ENCODE assay signal across 8 cellular contexts in the genomic region with DNA sequence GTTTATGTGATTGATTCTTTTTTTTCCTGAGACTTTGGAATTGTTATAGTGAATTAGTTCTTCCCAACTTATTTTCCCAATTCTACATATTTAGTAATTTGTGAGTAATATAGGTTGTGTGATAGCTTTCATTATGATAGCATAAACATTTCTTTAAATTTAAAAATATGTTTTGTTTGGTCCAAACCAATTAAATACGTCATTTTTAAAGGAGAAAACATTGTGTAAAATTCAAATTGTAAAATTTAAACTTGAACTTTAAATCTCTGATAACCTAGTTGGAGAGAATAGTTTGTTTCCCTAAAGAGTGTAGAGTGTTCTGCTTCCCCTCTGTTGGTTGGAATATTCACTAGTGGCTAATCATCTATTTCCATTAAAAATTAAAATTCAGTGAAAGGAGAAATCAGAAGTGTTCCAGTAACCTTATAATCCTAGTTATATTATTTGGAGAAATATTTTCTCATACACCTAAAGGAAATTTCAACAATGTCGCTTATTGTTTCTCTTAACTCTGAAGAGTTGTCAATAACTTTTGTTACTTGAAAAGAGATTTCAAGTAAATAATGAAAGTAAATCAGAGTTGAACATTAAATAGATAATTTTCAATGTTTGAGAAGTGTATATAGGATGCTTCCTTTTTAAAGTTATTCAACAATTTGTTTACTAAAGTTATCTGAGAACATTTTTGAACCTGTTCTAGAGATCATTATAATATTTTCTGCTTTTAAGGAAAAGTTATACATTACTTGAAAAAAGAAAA. TPM values are rescaled to one million over a fixed set of nuclear protein-coding genes. Genes with fewer than 3 reads are reported as not detected.
A peak's percentile ranks its signal among the peaks of the same experiment; 100 is the strongest.
DNase-seq lines count a peak whose midpoint lies in the region; ATAC-seq, FAIRE-seq and TF ChIP-seq lines count a peak whose summit lies in the region.

No MANE protein-coding gene starts in this region.

- H3K27me3 ChIP-seq in brain microvascular endothelial cell (replicated peaks) (no peaks in the 10 kb centered on the region), mucosa of rectum (ENCODE audit: control insufficient read depth in 2 of 2, insufficient read depth in 2 of 2, low read length in 2 of 2) (no peaks in the 10 kb centered on the region)

- H3K4me3 ChIP-seq in brain microvascular endothelial cell (ENCODE audit: low read depth, low read length) = peak overlapping the region; percentile 83
- H3K4me3 ChIP-seq in mucosa of rectum (ENCODE audit: low read length in 2 of 2) = peak overlapping the region in 1 of 2 donors; percentile 99

- in situ Hi-C loops in brain microvascular endothelial cell (cut with HindIII; ENCODE audit: low pct_ligation_motif_present, low sequenced_read_pairs) = no loop called here

- peak overlapping the region; percentile 98 for H3K27ac Mint-ChIP-seq in HFFc6

- DNase-seq in HFFc6 (no peak), brain microvascular endothelial cell (no peak), DMS153 treated with DMSO at 0.1 percent for 48 hours (lab: John Stamatoyannopoulos, UW; ENCODE audit: unreplicated experiment) (no peak), omental fat pad (ENCODE audit: low spot score) (no peak)
- DNase-seq in activated effector memory CD4-positive, alpha-beta T cell treated with Interleukin-2 at 50 U/mL for 16 hours = no peak

- H3K36me3 Mint-ChIP-seq in HFFc6 (ENCODE audit: low read depth) = peaks cover 15% of the 10 kb centered on the region

- H3K9me3 Mint-ChIP-seq in HFFc6 = no peaks in the 10 kb centered on the region

- H3K9ac ChIP-seq in mucosa of rectum (ENCODE audit: low read depth in 1 of 2, low read length in 2 of 2) = peak overlapping the region; percentile 90 to 92

- peaks cover 48% of the 10 kb centered on the region for H3K4me1 Mint-ChIP-seq in HFFc6 (ENCODE audit: low read depth)

- TF ChIP-seq CTCF in HFFc6 (IDR thresholded peaks at IDR 0.05) = no peak
- TF ChIP-seq CTCF in brain microvascular endothelial cell (IDR thresholded peaks at IDR 0.05; ENCODE audit: low read depth, low read length, missing control alignments) = no peak
- no peak for TF ChIP-seq CTCF in omental fat pad (IDR thresholded peaks at IDR 0.05)

- no peaks in the 10 kb centered on the region for H3K36me3 ChIP-seq in brain microvascular endothelial cell (replicated peaks)
- no peaks in the 10 kb centered on the region for H3K36me3 ChIP-seq in mucosa of rectum (ENCODE audit: control insufficient read depth in 2 of 2, insufficient read depth in 2 of 2, low read length in 2 of 2)

- peak; percentile 40 for FAIRE-seq in A204.1 (lab: Jason Lieb, UNC)

- ATAC-seq in omental fat pad (ENCODE audit: low FRiP score) (no peak), GM19023 (IDR thresholded peaks at IDR 0.05; ENCODE audit: unreplicated experiment) (no peak)

- H3K27ac ChIP-seq in brain microvascular endothelial cell = no peak overlapping the region
- no peak overlapping the region for H3K27ac ChIP-seq in mucosa of rectum (ENCODE audit: low read depth in 2 of 2, low read length in 2 of 2)

- peak overlapping the region; percentile 95 for H3K4me3 Mint-ChIP-seq in HFFc6

- H3K4me1 ChIP-seq in mucosa of rectum (ENCODE audit: control insufficient read depth in 2 of 2, insufficient read depth in 2 of 2, low read length in 2 of 2) = peaks cover 19 to 20% of the 10 kb centered on the region in 2 donors

- H3K9me3 ChIP-seq in mucosa of rectum (ENCODE audit: control insufficient read depth in 2 of 2, low read length in 2 of 2) = no peaks in the 10 kb centered on the region

- peaks cover 2% of the 10 kb centered on the region for H3K27me3 Mint-ChIP-seq in HFFc6 (ENCODE audit: insufficient read depth)

RNA-seq across cellular contexts. Expression of a gene that starts 2.9 kb away (rescaled TPM):
- total RNA-seq in HFFc6 (2021; fragmentation: NEBNext Ultra II Directional; extraction: Animal tissue kit (Norgen Biotek cat#: 25700)) = 10 to 100 TPM; 31.6 to 35.7 (median 32.6) TPM
- total RNA-seq in omental fat pad = 10 to 100 TPM; 47.9 to 64.2 (median 54.3) TPM
